12 cellular contexts compared by ENCODE assay signal in genomic region chr13:47036291-47037008, GRCh38.
A peak's percentile ranks its signal among the peaks of the same experiment; 100 is the strongest.
DNase-seq lines count a peak whose midpoint lies in the region; ATAC-seq, FAIRE-seq and TF ChIP-seq lines count a peak whose summit lies in the region.
"Had no signal": no experiment of that assay in that cellular context is flagged by ENCODE, and none has a peak within 500 bp of the region (broad histone marks: within the 10 kb centered on the region; RNA-seq: fewer than 3 reads in every experiment).

No MANE protein-coding gene starts in this region.

- H3K27ac ChIP-seq in IMR-90 (ENCODE audit: insufficient read depth, low read length), result no peak overlapping the region
- H3K27ac ChIP-seq in psoas muscle, result no peak overlapping the region
- H3K27ac ChIP-seq: epithelial cell of prostate had no signal

- no peak overlapping the region for H2AK9ac ChIP-seq in IMR-90 (replicated peaks; ENCODE audit: low read depth, low read length, poor library complexity)

- no TSS peak for BruUV-seq in IMR-90 (replicated peaks; lab: Mats Ljungman, UMichigan)

- no peak overlapping the region for H3K23ac ChIP-seq in IMR-90 (ENCODE audit: low read depth, low read length)

- H2AFZ ChIP-seq in IMR-90 (replicated peaks; ENCODE audit: low read length, poor library complexity), result no peak overlapping the region

- H2BK120ac ChIP-seq in IMR-90 (ENCODE audit: low read depth, low read length), result no peak overlapping the region

- H3K4me1 ChIP-seq in IMR-90 (ENCODE audit: control insufficient read depth, insufficient read depth, low read length), result peaks cover 1% of the 10 kb centered on the region; the same call in 1 of the 2 replicates
- H3K4me1 ChIP-seq in psoas muscle, result no peaks in the 10 kb centered on the region

- H3K14ac ChIP-seq in IMR-90 (replicated peaks; ENCODE audit: low read depth, low read length), result no peak overlapping the region

- H3K9me1 ChIP-seq in IMR-90 (ENCODE audit: insufficient read depth, low read length), result no peaks in the 10 kb centered on the region

- ATAC-seq in HG02798 (IDR thresholded peaks at IDR 0.05; ENCODE audit: poor library complexity, unreplicated experiment) (peak; percentile 99), IMR-90 (ENCODE audit: low read depth) (no peak), psoas muscle (no peak)

- H3K79me1 ChIP-seq in IMR-90 (ENCODE audit: low read depth in 1 of 2, low read length in 2 of 2), result no peaks in the 10 kb centered on the region

- in situ Hi-C loops in IMR-90 (cut with MboI; ENCODE audit: low sequenced_read_pairs), result no loop called here

- H3K56ac ChIP-seq in IMR-90 (ENCODE audit: extremely low read depth, insufficient read depth, low read length), result no peak overlapping the region

- TF ChIP-seq CTCF in IMR-90 (conservative IDR thresholded peaks at IDR 0.05; ENCODE audit: low read depth, low read length) (no peak), psoas muscle (IDR thresholded peaks at IDR 0.05) (no peak)

- TF ChIP-seq POLR2A in IMR-90 (IDR thresholded peaks at IDR 0.05; ENCODE audit: low read depth, low read length), result no peak

- H3K27me3 ChIP-seq in IMR-90 (ENCODE audit: control insufficient read depth, insufficient read depth, low read length), result no peaks in the 10 kb centered on the region
- H3K27me3 ChIP-seq in psoas muscle (ENCODE audit: insufficient read depth in 3 of 3, low read length in 2 of 3), result no peaks in the 10 kb centered on the region

- FAIRE-seq in GM19239 (lab: Jason Lieb, UNC), result peak; percentile 97

- H3K4me3 ChIP-seq in IMR-90 (ENCODE audit: insufficient read depth, low read depth, low read length) (no peak overlapping the region), psoas muscle (no peak overlapping the region)

- no peak overlapping the region for H4K8ac ChIP-seq in IMR-90 (ENCODE audit: low read depth in 2 of 2, low read length in 2 of 2)

- H4K5ac ChIP-seq in IMR-90 (ENCODE audit: low read depth, low read length), result no peak overlapping the region

- TF ChIP-seq RAD21 in IMR-90 (IDR thresholded peaks at IDR 0.05; ENCODE audit: low read length), result no peak

- no peak overlapping the region for H2BK15ac ChIP-seq in IMR-90 (ENCODE audit: low read depth, low read length)

- CTCF ChIA-PET in IMR-90 (lab: Yijun Ruan, JAX), result no interaction called here

- POLR2A ChIA-PET in IMR-90 (lab: Charles Lee; ENCODE audit: unreplicated experiment), result no interaction called here

- H4K91ac ChIP-seq in IMR-90 (ENCODE audit: insufficient read depth, low read depth, low read length), result no peak overlapping the region

- no peak overlapping the region for H2AK5ac ChIP-seq in IMR-90 (ENCODE audit: low read depth, low read length)

- H3K36me3 ChIP-seq in IMR-90 (ENCODE audit: control insufficient read depth, insufficient read depth, low read length) (no peaks in the 10 kb centered on the region), psoas muscle (ENCODE audit: insufficient read depth in 1 of 2, low read depth in 1 of 2) (no peaks in the 10 kb centered on the region)

- H4K20me1 ChIP-seq in IMR-90 (ENCODE audit: insufficient read depth, low read length), result no peaks in the 10 kb centered on the region

- H2BK20ac ChIP-seq in IMR-90 (ENCODE audit: low read depth, low read length), result no peak overlapping the region

- no CpG with 5 or more reads among the region's 5 CpGs for WGBS in IMR-90 (ENCODE audit: extremely low coverage in 2 of 2, insufficient read length in 1 of 2), 2 experiments
- WGBS in psoas muscle, 3 donors, result 62 to 64% (median 62%) methylated on average over 5 of the region's 5 CpGs

- no peak overlapping the region for H3K4ac ChIP-seq in IMR-90 (ENCODE audit: low read depth, low read length)

- no peak overlapping the region for H2BK5ac ChIP-seq in IMR-90 (ENCODE audit: low read depth, low read length, poor library complexity, severe bottlenecking)

- H3K9me3 ChIP-seq in IMR-90 (ENCODE audit: control insufficient read depth, insufficient read depth, low read length) (no peaks in the 10 kb centered on the region), psoas muscle (no peaks in the 10 kb centered on the region)

- dilution Hi-C loops in IMR-90 (cut with HindIII; ENCODE audit: low sequenced_read_pairs, unreplicated experiment), result no loop called here

- DNase-seq in GM19239 (ENCODE audit: insufficient read length, low spot score) (peak; percentile 41), IMR-90 (no peak), renal cortical epithelial cell (ENCODE audit: low read depth) (peak; percentile 9), psoas muscle (no peak), AML-193 (lab: John Stamatoyannopoulos, UW) (no peak), NCI-H1417 treated with DMSO at 0.1 percent for 48 hours (lab: John Stamatoyannopoulos, UW) (no peak)
- DNase-seq: midbrain; NCI-H1092 treated with DMSO at 0.1 percent for 48 hours; SHP77 treated with DMSO at 0.1 percent for 48 hours; stimulated activated CD4-positive, alpha-beta T cell treated with anti-CD3 and anti-CD28 coated beads, Interleukin-2, amount 100 ng/mL, for 48 hours had no signal

- no peak overlapping the region for H3K9ac ChIP-seq in IMR-90 (ENCODE audit: low read depth, low read length)

- H3K4me2 ChIP-seq in IMR-90 (ENCODE audit: low read depth, low read length), result no peak overlapping the region

- intact Hi-C loops in IMR-90 (cut with micrococcal nuclease), result no loop called here
- intact Hi-C loops in psoas muscle (cut with DNase I), result no loop called here

- H3K18ac ChIP-seq in IMR-90 (ENCODE audit: low read depth, low read length), result peak overlapping the region; percentile 35; the same call in 1 of the 2 replicates

TF ChIP-seq in IMR-90, 13 proteins besides CTCF, POLR2A, EP300 and RAD21:
- TF ChIP-seq BHLHE40 (IDR thresholded peaks at IDR 0.05; ENCODE audit: low read depth, low read length), result no peak
- no peak for TF ChIP-seq MAFK (IDR thresholded peaks at IDR 0.05; ENCODE audit: low read depth, low read length)
- TF ChIP-seq CHD1 (IDR thresholded peaks at IDR 0.05; ENCODE audit: low read depth, low read length), result no peak
- no peak for TF ChIP-seq USF2 (IDR thresholded peaks at IDR 0.05; ENCODE audit: low read depth, low read length)
- TF ChIP-seq RCOR1 (IDR thresholded peaks at IDR 0.05; ENCODE audit: insufficient replicate concordance, low read length), result no peak
- no peak for TF ChIP-seq SMC3 (IDR thresholded peaks at IDR 0.05; ENCODE audit: low read depth, low read length)
- TF ChIP-seq RFX5 (IDR thresholded peaks at IDR 0.05; ENCODE audit: low read depth, low read length), result no peak
- no peak for TF ChIP-seq FOS (IDR thresholded peaks at IDR 0.05; ENCODE audit: low read depth, low read length)
- no peak for TF ChIP-seq CEBPB (IDR thresholded peaks at IDR 0.05; ENCODE audit: low read depth, low read length)
- no peak for TF ChIP-seq MXI1 (IDR thresholded peaks at IDR 0.05; ENCODE audit: borderline replicate concordance, low read depth, low read length)
- TF ChIP-seq MAZ (IDR thresholded peaks at IDR 0.05; ENCODE audit: borderline replicate concordance, low read depth, low read length), result no peak
- no peak for TF ChIP-seq NFE2L2 (IDR thresholded peaks at IDR 0.05; ENCODE audit: low read depth, low read length)
- TF ChIP-seq ELK1 (IDR thresholded peaks at IDR 0.05; ENCODE audit: borderline replicate concordance, low read depth, low read length), result no peak

Comparison
In these comparisons a context has a peak if more than half of its experiments do, and no peak if none do; other contexts are left out.
1. DNase-seq: peak in GM19239 (single experiment) and renal cortical epithelial cell (single experiment); none in IMR-90 (single experiment), psoas muscle (0 of 2), AML-193 (0 of 2) and NCI-H1417 treated with DMSO at 0.1 percent for 48 hours (single experiment).